12 cellular contexts compared by ENCODE assay signal in the genomic region with DNA sequence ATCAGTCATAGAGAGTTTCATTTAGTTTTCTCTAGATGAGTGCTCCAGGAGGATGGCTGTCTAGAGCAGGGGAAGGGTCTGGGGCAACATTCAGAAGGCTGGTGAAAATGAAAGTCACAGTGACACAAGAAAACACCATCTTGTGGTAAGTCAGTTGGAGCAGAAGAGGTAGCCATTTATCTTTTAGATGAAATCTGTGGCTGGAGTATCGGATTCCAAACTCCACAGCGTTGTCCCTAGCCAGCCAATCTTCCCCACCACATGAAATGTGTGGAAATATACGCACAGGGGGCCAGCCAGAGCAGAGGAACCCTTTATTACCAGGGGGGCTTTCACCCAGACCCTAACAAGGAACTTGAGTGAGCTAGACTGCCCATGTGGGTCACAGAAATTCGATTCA. TPM values are rescaled to one million over a fixed set of nuclear protein-coding genes. Genes with fewer than 3 reads are reported as not detected.
DNase-seq lines count a peak whose midpoint lies in the region; ATAC-seq and TF ChIP-seq lines count a peak whose summit lies in the region.
"Had no signal": no experiment of that assay in that cellular context is flagged by ENCODE, and none has a peak within 500 bp of the region (broad histone marks: within the 10 kb centered on the region; RNA-seq: fewer than 3 reads in every experiment).

No MANE protein-coding gene starts in this region.

- WGBS in aorta, 2 donors, result 95 to 97% methylated on average over 4 of the region's 4 CpGs

- intact Hi-C loops in OCI-LY7 (cut with micrococcal nuclease; ENCODE audit: unreplicated experiment), result loop anchor here (1.0 to 5.0 kb wide), 7 partner anchors 25 to 1103 kb away; a partner anchor contains a TSS
- intact Hi-C loops in aorta (cut with DNase I), result loop anchor here (5.0 to 10.0 kb wide), 2 partner anchors 72 to 355 kb away; a partner anchor contains a TSS

- H3K27ac ChIP-seq in OCI-LY7 (ENCODE audit: low read depth, low read length, poor library complexity, severe bottlenecking) (peak overlapping the region; percentile 99), aorta (ENCODE audit: low read depth in 1 of 2, low read length in 2 of 2) (no peak overlapping the region)
- H3K27ac ChIP-seq: SK-N-MC had no signal

- H4K20me1 ChIP-seq in OCI-LY7 (ENCODE audit: insufficient read depth, low read length), result no peaks in the 10 kb centered on the region

- POLR2A ChIA-PET in OCI-LY7 (lab: Charles Lee), result interaction anchor here (0.8 to 22.6 kb wide), 17 partner anchors 16 to 316 kb away, joined by 3 to 538 read pairs (median 5); a partner anchor contains a TSS

- H3K79me2 ChIP-seq in OCI-LY7 (ENCODE audit: insufficient read depth, low read depth, low read length), result peaks cover 87% of the 10 kb centered on the region

- ATAC-seq in aorta (ENCODE audit: low FRiP score), result peak; percentile 6

- H3K4me1 ChIP-seq in OCI-LY7 (ENCODE audit: insufficient read depth, low read length, poor library complexity, severe bottlenecking) (peaks cover 94% of the 10 kb centered on the region), aorta (ENCODE audit: control insufficient read depth in 1 of 2, insufficient read depth in 2 of 2, low read length in 2 of 2) (no peaks in the 10 kb centered on the region)
- H3K4me1 ChIP-seq: BE2C had no signal

- H2AFZ ChIP-seq in OCI-LY7 (ENCODE audit: low read length), result no peak overlapping the region

- H3K9me2 ChIP-seq in OCI-LY7 (ENCODE audit: insufficient read depth, low read length), result no peaks in the 10 kb centered on the region

- H3K4me3 ChIP-seq in OCI-LY7 (ENCODE audit: low read depth, low read length, poor library complexity, severe bottlenecking) (peak overlapping the region; percentile 70), aorta (ENCODE audit: low read length in 2 of 2) (no peak overlapping the region)
- H3K4me3 ChIP-seq: SK-N-MC had no signal

- CTCF ChIA-PET in OCI-LY7 (lab: Charles Lee; ENCODE audit: unreplicated experiment), result interaction anchor here (0.7 to 1.2 kb wide), 3 partner anchors 11 to 316 kb away, joined by 3 to 4 read pairs (median 4); no protein-coding TSS in a partner anchor

- peak; percentile 46 for DNase-seq in stimulated activated CD4-positive, alpha-beta T cell treated with anti-CD3 and anti-CD28 coated beads, Interleukin-1b, Interleukin-23, amount 100 ng/mL, for 48 hours
- no peak for DNase-seq in stimulated activated CD4-positive, alpha-beta T cell treated with anti-CD3 and anti-CD28 coated beads, Interleukin-2, amount 100 ng/mL, for 24 hours
- DNase-seq in OCI-LY7 (ENCODE audit: low spot score) (peak; percentile 63), erythroblast (lab: John Stamatoyannopoulos, UW) (peak; percentile 11 to 40), aorta (no peak), EL (no peak), NCI-H146 (lab: John Stamatoyannopoulos, UW) (no peak)
- DNase-seq in stimulated activated CD4-positive, alpha-beta T cell treated with anti-CD3 and anti-CD28 coated beads, Interleukin-4, amount 100 ng/mL, for 24 hours, result no peak
- DNase-seq: BE2C, HCEC 1CT, NCI-H524 treated with DMSO at 0.1 percent for 48 hours had no signal

- H3K36me3 ChIP-seq in OCI-LY7 (ENCODE audit: insufficient read depth, low read length) (peaks cover 6% of the 10 kb centered on the region; the same call in 1 of the 2 replicates), aorta (ENCODE audit: control insufficient read depth in 1 of 2, insufficient read depth in 2 of 2, low read length in 1 of 2) (no peaks in the 10 kb centered on the region)
- H3K36me3 ChIP-seq: BE2C had no signal

- H3K9me3 ChIP-seq in OCI-LY7 (ENCODE audit: low read length), result no peaks in the 10 kb centered on the region
- no peaks in the 10 kb centered on the region for H3K9me3 ChIP-seq in aorta (ENCODE audit: control insufficient read depth, low read length)
- H3K9me3 ChIP-seq: BE2C had no signal

- H3K27me3 ChIP-seq in aorta (ENCODE audit: control insufficient read depth in 1 of 2, insufficient read depth in 2 of 2, low read length in 1 of 2), result no peaks in the 10 kb centered on the region
- H3K27me3 ChIP-seq: BE2C had no signal

- no TSS peak for BruUV-seq in OCI-LY7 (replicated peaks; lab: Mats Ljungman, UMichigan)

- TF ChIP-seq CTCF in OCI-LY7 (conservative IDR thresholded peaks at IDR 0.05; ENCODE audit: low read length), result 0 out of 2 replicates have a peak, but pooled peaks have one; percentile 11

- H3K4me2 ChIP-seq in OCI-LY7 (ENCODE audit: low read length), result peak overlapping the region; percentile 85

- no peak for TF ChIP-seq POLR2A in erythroblast (IDR thresholded peaks at IDR 0.05; ENCODE audit: low read length)

RNA-seq across cellular contexts. Expression of a gene that starts 15.9 kb away (rescaled TPM):
- 92.9 and 95.1 TPM in 2 replicates for total RNA-seq in OCI-LY7 (2014; rRNA removed; shearing (Covaris generic))
- total RNA-seq in OCI-LY7 (2022), result 75.4 and 94.5 TPM in 2 replicates
- total RNA-seq in aorta, result 10 to 100 TPM; 17.8 to 26.9 TPM
- 10 to 100 TPM; 13.7 to 32.2 TPM for polyA plus RNA-seq in aorta

Comparison
In these comparisons a context has a peak if more than half of its experiments do, and no peak if none do; other contexts are left out.
1. DNase-seq: peak in stimulated activated CD4-positive, alpha-beta T cell treated with anti-CD3 and anti-CD28 coated beads, Interleukin-1b, Interleukin-23, amount 100 ng/mL, for 48 hours (single experiment), OCI-LY7 (single experiment) and erythroblast (2 of 2); none in stimulated activated CD4-positive, alpha-beta T cell treated with anti-CD3 and anti-CD28 coated beads, Interleukin-2, amount 100 ng/mL, for 24 hours (0 of 2), aorta (0 of 2), EL (single experiment), NCI-H146 (single experiment) and stimulated activated CD4-positive, alpha-beta T cell treated with anti-CD3 and anti-CD28 coated beads, Interleukin-4, amount 100 ng/mL, for 24 hours (single experiment).